In the genomic region with DNA sequence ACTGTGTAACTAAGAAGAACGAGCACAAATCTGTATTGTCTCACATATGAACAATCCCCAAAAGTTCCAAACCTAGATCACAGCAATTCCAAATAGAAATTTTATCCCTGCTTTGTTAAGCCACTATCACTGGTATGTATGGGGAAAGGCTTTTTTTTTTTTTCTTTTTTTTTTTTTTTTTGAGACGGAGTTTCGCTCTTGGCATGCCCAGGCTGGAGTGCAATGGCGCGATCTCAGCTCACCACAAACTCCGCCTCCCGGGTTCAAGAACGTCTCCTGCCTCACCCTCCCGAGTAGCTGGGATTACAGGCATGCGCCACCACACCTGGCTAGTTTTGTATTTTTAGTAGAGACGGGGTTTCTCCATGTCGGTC, we compare ENCODE assay signal across 8 cellular contexts. TPM values are rescaled to one million over a fixed set of nuclear protein-coding genes. Genes with fewer than 3 reads are reported as not detected.
A peak's percentile ranks its signal among the peaks of the same experiment; 100 is the strongest.
DNase-seq lines count a peak whose midpoint lies in the region; ATAC-seq, FAIRE-seq and TF ChIP-seq lines count a peak whose summit lies in the region.
"Not testable (repeated sequence)": the region's sequence is repeated elsewhere in the genome, so short reads cannot be mapped to it uniquely, and the experiment has no call there.

No MANE protein-coding gene starts in this region.

- H3K79me2 ChIP-seq in DOHH2 (ENCODE audit: control insufficient read depth, low read length): peaks cover 61% of the 10 kb centered on the region
- peaks cover 56% of the 10 kb centered on the region for H3K79me2 ChIP-seq in SU-DHL-6 (ENCODE audit: insufficient read depth, low read length)
- H3K79me2 ChIP-seq in HepG2 (ENCODE audit: insufficient read depth, low read length): peaks cover 31% of the 10 kb centered on the region

- not testable (repeated sequence) for ATAC-seq in activated naive CD8-positive, alpha-beta T cell treated with anti-CD3 and anti-CD28 coated beads, Interleukin-2, amount 50 U/mL, for 24 hours
- ATAC-seq in esophagus mucosa (peak; percentile 28), HepG2 (peak; percentile 26)

- H3K36me3 ChIP-seq in DOHH2 (ENCODE audit: control insufficient read depth, low read length): peaks cover 25% of the 10 kb centered on the region
- H3K36me3 ChIP-seq in SU-DHL-6 (ENCODE audit: low read length); rectal smooth muscle tissue (ENCODE audit: control insufficient read depth, insufficient read depth, low read length); transverse colon: not testable (repeated sequence)
- peaks cover 6 to 13% of the 10 kb centered on the region in 2 experiments; a peak in 3 of 5 replicates for H3K36me3 ChIP-seq in HepG2 (replicated peaks in 1 of 2; ENCODE audit: control insufficient read depth in 1 of 2, insufficient read depth in 2 of 2, low read length in 2 of 2)

- intact Hi-C loops in HepG2 (cut with micrococcal nuclease; ENCODE audit: unreplicated experiment): loop anchor here (2.0 kb wide), 1 partner anchor 24 kb away; the partner anchor contains the start of gene DNAJA1
- intact Hi-C loops in transverse colon (cut with DNase I; ENCODE audit: low total_unique reads): not testable (repeated sequence)

- TF ChIP-seq POLR2A in HepG2 (IDR thresholded peaks at IDR 0.05; ENCODE audit: insufficient read depth in 1 of 2, low read depth in 2 of 2, low read length in 2 of 2); transverse colon (IDR thresholded peaks at IDR 0.05): not testable (repeated sequence)

- not testable (repeated sequence) for H3K9me2 ChIP-seq in DOHH2 (replicated peaks; ENCODE audit: control insufficient read depth, low read length); SU-DHL-6 (replicated peaks; ENCODE audit: insufficient read depth, low read length)

- in situ Hi-C loops in HepG2 (cut with HindIII; ENCODE audit: extremely low pct_ligation_motif_present, low pct_unique_long_range_greater_than_20kb); transverse colon (cut with MboI; ENCODE audit: low pct_ligation_motif_present in 1 of 4, low pct_unique_long_range_greater_than_20kb in 1 of 4, low sequenced_read_pairs in 3 of 4): not testable (repeated sequence)

- H3K27me3 Mint-ChIP-seq in activated naive CD8-positive, alpha-beta T cell treated with anti-CD3 and anti-CD28 coated beads, Interleukin-2, amount 50 U/mL, for 24 hours: not testable (repeated sequence)

- H3K4me3 Mint-ChIP-seq in activated naive CD8-positive, alpha-beta T cell treated with anti-CD3 and anti-CD28 coated beads, Interleukin-2, amount 50 U/mL, for 24 hours: peak overlapping the region; percentile 98

- TF ChIP-seq RAD21 in HepG2 (CRISPR knock-in tag; IDR thresholded peaks at IDR 0.05): not testable (repeated sequence)

- not testable (repeated sequence) for H3F3A ChIP-seq in DOHH2 (ENCODE audit: control insufficient read depth, insufficient read depth); SU-DHL-6 (ENCODE audit: insufficient read depth)

- H3K9ac ChIP-seq in SU-DHL-6 (ENCODE audit: low read length) (peak overlapping the region; percentile 74), HepG2 (ENCODE audit: insufficient read depth, low read depth, low read length) (peak overlapping the region; percentile 92), rectal smooth muscle tissue (ENCODE audit: low read length) (peak overlapping the region; percentile 98)

- WGBS in HepG2 (ENCODE audit: low lambda C conversion rate): 4% methylated on average over 11 of the region's 12 CpGs
- WGBS in transverse colon (ENCODE audit: low coverage in 1 of 2), 2 donors: 0 to 6% methylated on average over 1 to 12 of the region's 12 CpGs

- CTCF ChIA-PET in HepG2 (lab: Yijun Ruan, JAX; ENCODE audit: low intra/inter-chr PET ratio, low total read pairs): not testable (repeated sequence)

- not testable (repeated sequence) for BruUV-seq in HepG2 (replicated peaks; lab: Mats Ljungman, UMichigan)

- FAIRE-seq in HepG2 (lab: Jason Lieb, UNC): not testable (repeated sequence)

- H3K4me1 Mint-ChIP-seq in activated naive CD8-positive, alpha-beta T cell treated with anti-CD3 and anti-CD28 coated beads, Interleukin-2, amount 50 U/mL, for 24 hours: peaks cover 34% of the 10 kb centered on the region

- peak overlapping the region; percentile 79 for H3K4me3 ChIP-seq in DOHH2 (ENCODE audit: low read length)
- H3K4me3 ChIP-seq in Jurkat, Clone E6-1 (ENCODE audit: low read length): peak overlapping the region; percentile 99
- peak overlapping the region; percentile 83 for H3K4me3 ChIP-seq in SU-DHL-6 (ENCODE audit: insufficient read depth, low read length, poor library complexity, severe bottlenecking)
- peak overlapping the region; percentile 80 to 95 (median 83); a peak in 5 of 6 replicates for H3K4me3 ChIP-seq in HepG2 (replicated peaks in 1 of 3; ENCODE audit: insufficient read depth in 1 of 3, low read depth in 2 of 3, low read length in 3 of 3)
- peak overlapping the region; percentile 99 for H3K4me3 ChIP-seq in rectal smooth muscle tissue (ENCODE audit: low read length)
- H3K4me3 ChIP-seq in transverse colon: peak overlapping the region; percentile 52 to 90 (median 78)

- not testable (repeated sequence) for TF ChIP-seq EP300 in HepG2 (IDR thresholded peaks at IDR 0.05; ENCODE audit: low read depth in 2 of 2, low read length in 2 of 2); HepG2 (CRISPR knock-in tag; IDR thresholded peaks at IDR 0.05; ENCODE audit: borderline replicate concordance); transverse colon (IDR thresholded peaks at IDR 0.05; ENCODE audit: low read depth)

- not testable (repeated sequence) for TF ChIP-seq CTCF in DOHH2 (IDR thresholded peaks at IDR 0.05; ENCODE audit: low read depth, low read length, poor library complexity, severe bottlenecking); SU-DHL-6 (IDR thresholded peaks at IDR 0.05; ENCODE audit: insufficient read depth, low read length, poor library complexity, severe bottlenecking); HepG2 (CRISPR knock-in tag; IDR thresholded peaks at IDR 0.05); transverse colon (IDR thresholded peaks at IDR 0.05)

- POLR2A ChIA-PET in HepG2 (lab: Yijun Ruan, JAX): interaction anchor here (0.7 to 3.5 kb wide), 4 partner anchors 8 to 25 kb away, joined by 3 to 28 read pairs (median 4); partner anchors contain the start of gene DNAJA1

- not testable (repeated sequence) for H3K27me3 ChIP-seq in DOHH2 (ENCODE audit: control insufficient read depth, low read length); SU-DHL-6 (ENCODE audit: low read length); HepG2 (ENCODE audit: control insufficient read depth in 1 of 2, insufficient read depth in 2 of 2, low read length in 2 of 2); rectal smooth muscle tissue (ENCODE audit: control insufficient read depth, insufficient read depth, low read length); transverse colon

- H3K36me3 Mint-ChIP-seq in activated naive CD8-positive, alpha-beta T cell treated with anti-CD3 and anti-CD28 coated beads, Interleukin-2, amount 50 U/mL, for 24 hours (ENCODE audit: low read depth): peaks cover 32% of the 10 kb centered on the region

- peak overlapping the region; percentile 42 for H2AFZ ChIP-seq in SU-DHL-6 (ENCODE audit: low read depth, low read length, severe bottlenecking)
- H2AFZ ChIP-seq in HepG2 (ENCODE audit: low read length): not testable (repeated sequence)

- H3K4me2 ChIP-seq in DOHH2 (ENCODE audit: low read length) (peak overlapping the region; percentile 67), SU-DHL-6 (ENCODE audit: low read depth, low read length, poor library complexity, severe bottlenecking) (peak overlapping the region; percentile 76), HepG2 (ENCODE audit: low read depth, low read length) (peak overlapping the region; percentile 89)

- H3K4me1 ChIP-seq in DOHH2 (ENCODE audit: control insufficient read depth, low read length) (peaks cover 19% of the 10 kb centered on the region), HepG2 (ENCODE audit: insufficient read depth, low read length) (peaks cover 23% of the 10 kb centered on the region), transverse colon (peaks cover 9 to 15% (median 13%) of the 10 kb centered on the region in 4 donors)
- H3K4me1 ChIP-seq in rectal smooth muscle tissue (ENCODE audit: control insufficient read depth, insufficient read depth, low read length): not testable (repeated sequence)

- H4K20me1 ChIP-seq in DOHH2 (ENCODE audit: control insufficient read depth, insufficient read depth, low read depth, low read length); SU-DHL-6 (ENCODE audit: low read depth, low read length); HepG2 (ENCODE audit: insufficient read depth, low read length): not testable (repeated sequence)

- H3K27ac ChIP-seq in DOHH2 (ENCODE audit: low read depth, low read length): not testable (repeated sequence)
- H3K27ac ChIP-seq in SU-DHL-6 (ENCODE audit: low read depth, low read length) (peak overlapping the region; percentile 75; the same call in 1 of the 2 replicates), HepG2 (ENCODE audit: extremely low read length, insufficient read depth, low read length) (peak overlapping the region; percentile 84), rectal smooth muscle tissue (ENCODE audit: low read depth, low read length) (peak overlapping the region; percentile 94), transverse colon (peak overlapping the region; percentile 89 to 95 (median 93))

- peak; percentile 24 for DNase-seq in Jurkat, Clone E6-1 (ENCODE audit: low read depth, low spot score)
- peak; percentile 25 for DNase-seq in activated naive CD8-positive, alpha-beta T cell treated with anti-CD3 and anti-CD28 coated beads, Interleukin-2, amount 50 U/mL, for 24 hours
- DNase-seq in HepG2 (ENCODE audit: low spot score); transverse colon: not testable (repeated sequence)

- peak overlapping the region; percentile 96 for H3K27ac Mint-ChIP-seq in activated naive CD8-positive, alpha-beta T cell treated with anti-CD3 and anti-CD28 coated beads, Interleukin-2, amount 50 U/mL, for 24 hours

- not testable (repeated sequence) for H3K9me3 ChIP-seq in DOHH2 (ENCODE audit: control insufficient read depth, insufficient read depth, low read length); SU-DHL-6 (ENCODE audit: insufficient read depth, low read length); HepG2 (ENCODE audit: low read length); transverse colon

- not testable (repeated sequence) for H3K9me3 Mint-ChIP-seq in activated naive CD8-positive, alpha-beta T cell treated with anti-CD3 and anti-CD28 coated beads, Interleukin-2, amount 50 U/mL, for 24 hours

RNA-seq across cellular contexts. Expression of gene APTX, which starts 0.8 kb away (rescaled TPM):
- 69.2 TPM for polyA plus RNA-seq in Jurkat, Clone E6-1 (2012; ENCODE audit: insufficient read depth, insufficient read length)
- total RNA-seq in esophagus mucosa (31.4 TPM), HepG2 (2016; rRNA removed; fragmentation: Illumina TruSeq; extraction: Trizol) (44.9 and 54.0 TPM in 2 replicates), transverse colon (10 to 100 TPM in 3 of 4 donors, 1 to 10 TPM in 1; 8.6 to 24.1 (median 13.7) TPM)
- 13.8 and 14.5 TPM in 2 replicates for total RNA-seq in HepG2 (2016; cell fraction: cytosol; rRNA removed; fragmentation: Illumina TruSeq; extraction: Trizol; ENCODE audit: low read depth)
- total RNA-seq in HepG2 (2016; cell fraction: insoluble cytoplasmic fraction; rRNA removed; fragmentation: Illumina TruSeq; extraction: Trizol): 42.9 and 56.1 TPM in 2 replicates
- total RNA-seq in HepG2 (2016; cell fraction: membrane; rRNA removed; fragmentation: Illumina TruSeq; extraction: Trizol): 24.3 and 24.9 TPM in 2 replicates
- total RNA-seq in HepG2 (2016; cell fraction: nucleus; rRNA removed; fragmentation: Illumina TruSeq; extraction: Trizol): 26.7 and 27.1 TPM in 2 replicates
- polyA plus RNA-seq in HepG2 (2011; rRNA removed): 22.4 and 23.1 TPM in 2 replicates
- 13.4 and 19.6 TPM in 2 replicates for polyA plus RNA-seq in HepG2 (2011; cell fraction: cytosol; rRNA removed)
- 14.2 and 19.9 TPM in 2 replicates for polyA plus RNA-seq in HepG2 (2011; cell fraction: nucleus; rRNA removed)
- 27.9 and 33.6 TPM in 2 replicates for polyA plus RNA-seq in HepG2 (2012)
- polyA plus RNA-seq in HepG2 (2016; cell fraction: cytosol; fragmentation: Illumina TruSeq; extraction: Trizol; ENCODE audit: low read depth): 10.1 and 11.8 TPM in 2 replicates
- polyA plus RNA-seq in HepG2 (2016; cell fraction: insoluble cytoplasmic fraction; fragmentation: Illumina TruSeq; extraction: Trizol; ENCODE audit: low read depth): 53.4 and 56.9 TPM in 2 replicates
- polyA plus RNA-seq in HepG2 (2016; cell fraction: membrane; fragmentation: Illumina TruSeq; extraction: Trizol; ENCODE audit: low read depth): 20.0 and 20.3 TPM in 2 replicates
- 42.2 and 47.7 TPM in 2 replicates for polyA plus RNA-seq in HepG2 (2016; cell fraction: nucleus; fragmentation: Illumina TruSeq; extraction: Trizol; ENCODE audit: insufficient read depth, low read depth)
- 14.2 and 29.7 TPM in 2 replicates for polyA minus RNA-seq in HepG2 (2011; rRNA and poly(A)+ RNA removed; ENCODE audit: low replicate concordance)
- polyA minus RNA-seq in HepG2 (2011; cell fraction: cytosol; rRNA and poly(A)+ RNA removed): 7.2 and 11.6 TPM in 2 replicates
- 34.4 and 47.7 TPM in 2 replicates for polyA minus RNA-seq in HepG2 (2011; cell fraction: nucleus; rRNA and poly(A)+ RNA removed)

RNA-seq across cellular contexts. Expression of gene DNAJA1, which starts 24.4 kb away (rescaled TPM):
- 240 TPM for polyA plus RNA-seq in Jurkat, Clone E6-1 (2012; ENCODE audit: insufficient read depth, insufficient read length)
- 26.3 TPM for total RNA-seq in esophagus mucosa
- total RNA-seq in HepG2 (2016; rRNA removed; fragmentation: Illumina TruSeq; extraction: Trizol): 306 and 476 TPM in 2 replicates
- total RNA-seq in HepG2 (2016; cell fraction: cytosol; rRNA removed; fragmentation: Illumina TruSeq; extraction: Trizol; ENCODE audit: low read depth): 42.9 and 56.4 TPM in 2 replicates
- total RNA-seq in HepG2 (2016; cell fraction: insoluble cytoplasmic fraction; rRNA removed; fragmentation: Illumina TruSeq; extraction: Trizol): 309 and 474 TPM in 2 replicates
- 79.1 and 92.3 TPM in 2 replicates for total RNA-seq in HepG2 (2016; cell fraction: membrane; rRNA removed; fragmentation: Illumina TruSeq; extraction: Trizol)
- 126 TPM in 2 replicates for total RNA-seq in HepG2 (2016; cell fraction: nucleus; rRNA removed; fragmentation: Illumina TruSeq; extraction: Trizol)
- 95.9 and 102 TPM in 2 replicates for polyA plus RNA-seq in HepG2 (2011; rRNA removed)
- polyA plus RNA-seq in HepG2 (2011; cell fraction: cytosol; rRNA removed): 43.2 and 82.0 TPM in 2 replicates
- polyA plus RNA-seq in HepG2 (2011; cell fraction: nucleus; rRNA removed): 19.9 and 31.3 TPM in 2 replicates
- polyA plus RNA-seq in HepG2 (2012): 102 and 153 TPM in 2 replicates
- polyA plus RNA-seq in HepG2 (2016; cell fraction: cytosol; fragmentation: Illumina TruSeq; extraction: Trizol; ENCODE audit: low read depth): 26.1 and 28.0 TPM in 2 replicates
- polyA plus RNA-seq in HepG2 (2016; cell fraction: insoluble cytoplasmic fraction; fragmentation: Illumina TruSeq; extraction: Trizol; ENCODE audit: low read depth): 484 and 519 TPM in 2 replicates
- 42.3 and 49.5 TPM in 2 replicates for polyA plus RNA-seq in HepG2 (2016; cell fraction: membrane; fragmentation: Illumina TruSeq; extraction: Trizol; ENCODE audit: low read depth)
- 166 and 181 TPM in 2 replicates for polyA plus RNA-seq in HepG2 (2016; cell fraction: nucleus; fragmentation: Illumina TruSeq; extraction: Trizol; ENCODE audit: insufficient read depth, low read depth)
- polyA minus RNA-seq in HepG2 (2011; rRNA and poly(A)+ RNA removed; ENCODE audit: low replicate concordance): 73.7 and 236 TPM in 2 replicates
- polyA minus RNA-seq in HepG2 (2011; cell fraction: cytosol; rRNA and poly(A)+ RNA removed): 80.4 and 96.1 TPM in 2 replicates
- polyA minus RNA-seq in HepG2 (2011; cell fraction: nucleus; rRNA and poly(A)+ RNA removed): 51.5 and 96.6 TPM in 2 replicates
- 10 to 100 TPM in 3 of 4 donors, 1 to 10 TPM in 1; 7.9 to 68.3 (median 47.1) TPM for total RNA-seq in transverse colon
